ENCODE assay signal across 20 cellular contexts in the genomic region with DNA sequence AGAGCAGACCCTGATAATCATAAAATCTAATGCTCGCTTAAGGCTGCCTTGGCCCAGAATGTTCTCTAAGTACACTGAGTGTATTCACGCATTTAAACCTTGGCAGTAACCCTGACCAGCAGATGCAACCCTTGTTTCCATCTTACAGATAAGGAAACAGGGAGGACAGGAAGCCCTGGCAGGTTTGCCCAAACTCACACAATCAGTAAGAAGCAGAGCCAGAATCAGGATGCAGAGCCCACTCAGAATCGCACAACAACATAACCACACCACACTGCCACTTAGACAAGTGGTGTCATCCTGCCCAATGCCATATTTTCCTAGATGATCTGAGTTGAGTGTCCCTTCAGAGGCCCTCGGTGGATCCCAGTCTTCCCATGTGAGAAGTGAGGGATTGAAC.
"Had no signal": no experiment of that assay in that cellular context is flagged by ENCODE, and none has a peak within 500 bp of the region (broad histone marks: within the 10 kb centered on the region; RNA-seq: fewer than 3 reads in every experiment).

No MANE protein-coding gene starts in this region.

- H3K4me1 ChIP-seq: Peyer's patch had no signal

- H3K4me3 ChIP-seq: cardiac muscle cell, Peyer's patch had no signal

- H3K36me3 ChIP-seq: cardiac muscle cell, Peyer's patch had no signal

- DNase-seq: activated B cell treated with CpG ODN at 0.5 μM for 24 hours; activated CD4-positive, alpha-beta T cell treated with anti-CD3 and anti-CD28 coated beads for 1 hour; activated CD4-positive, alpha-beta T cell treated with anti-CD3 and anti-CD28 coated beads, Interleukin-2, amount 10 ng/mL, durations not matched to agents 24 days and 14 days; activated CD4-positive, alpha-beta T cell treated with anti-CD3 and anti-CD28 coated beads, Interleukin-2, amount 50 U/mL, for 48 hours; activated effector memory CD4-positive, alpha-beta T cell treated with anti-CD3 and anti-CD28 coated beads, Interleukin-2, amount 50 U/mL, for 16 hours; activated naive CD4-positive, alpha-beta T cell treated with Interleukin-2 at 50 U/mL for 16 hours; activated T-cell treated with anti-CD3 and anti-CD28 coated beads, Interleukin-2, amount 50 U/mL, for 4 hours; amygdala; Karpas-422; NCI-H1105 treated with DMSO at 0.1 percent for 48 hours; NCI-H1436 treated with DMSO at 0.1 percent for 48 hours; NCI-H187; NCI-H2081 treated with DMSO at 0.1 percent for 48 hours; NCI-H446; NCI-H524; Peyer's patch; SHP77; T-helper 17 cell; T1000 had no signal

- H3K27ac ChIP-seq: cardiac muscle cell, Peyer's patch had no signal

- ATAC-seq: activated T-cell treated with anti-CD3 and anti-CD28 coated beads, Interleukin-2, amount 50 U/mL, for 4 hours; T-helper 17 cell had no signal

- H3K27me3 ChIP-seq: cardiac muscle cell, Peyer's patch had no signal
